In genomic region chr12:109544955-109545531, GRCh38 we compare ENCODE assay signal across 9 cellular contexts. TPM values are rescaled to one million over a fixed set of nuclear protein-coding genes. Genes with fewer than 3 reads are reported as not detected.
A peak's percentile ranks its signal among the peaks of the same experiment; 100 is the strongest.
DNase-seq lines count a peak whose midpoint lies in the region; ATAC-seq, FAIRE-seq and TF ChIP-seq lines count a peak whose summit lies in the region.
"Had no signal": no experiment of that assay in that cellular context is flagged by ENCODE, and none has a peak within 500 bp of the region (broad histone marks: within the 10 kb centered on the region; RNA-seq: fewer than 3 reads in every experiment).

No MANE protein-coding gene starts in this region.

- H3K27ac ChIP-seq in CD4-positive, CD25-positive, alpha-beta regulatory T cell (ENCODE audit: insufficient read depth, low read length, poor library complexity, severe bottlenecking): no peak overlapping the region
- no peak overlapping the region for H3K27ac ChIP-seq in suprapubic skin

- H3K9me3 Mint-ChIP-seq in CD4-positive, CD25-positive, alpha-beta regulatory T cell: no peaks in the 10 kb centered on the region
- H3K9me3 Mint-ChIP-seq in activated T-helper 17 cell treated with anti-CD3 and anti-CD28 coated beads, Interleukin-2, amount 50 U/mL, for 72 hours: no peaks in the 10 kb centered on the region
- H3K9me3 Mint-ChIP-seq: nephron had no signal

- no peak overlapping the region for H3K4me3 Mint-ChIP-seq in CD4-positive, CD25-positive, alpha-beta regulatory T cell
- no peak overlapping the region for H3K4me3 Mint-ChIP-seq in activated T-helper 17 cell treated with anti-CD3 and anti-CD28 coated beads, Interleukin-2, amount 50 U/mL, for 72 hours
- H3K4me3 Mint-ChIP-seq: nephron had no signal

- TF ChIP-seq CTCF in kidney epithelial cell (IDR thresholded peaks at IDR 0.05; ENCODE audit: insufficient read depth, low read length, poor library complexity, severe bottlenecking) (no peak), GM13976 (IDR thresholded peaks at IDR 0.05; ENCODE audit: borderline replicate concordance, control extremely low read depth, extremely low read depth, insufficient read depth, missing control alignments) (no peak), suprapubic skin (IDR thresholded peaks at IDR 0.05) (no peak)

- H3K9me3 ChIP-seq in CD4-positive, CD25-positive, alpha-beta regulatory T cell (ENCODE audit: control insufficient read depth in 2 of 2, low read length in 2 of 2): no peaks in the 10 kb centered on the region
- no peaks in the 10 kb centered on the region for H3K9me3 ChIP-seq in suprapubic skin

- peaks cover 9% of the 10 kb centered on the region for H3K4me1 ChIP-seq in CD4-positive, CD25-positive, alpha-beta regulatory T cell (ENCODE audit: control insufficient read depth, insufficient read depth, low read length, poor library complexity, severe bottlenecking)
- peaks cover 11% of the 10 kb centered on the region for H3K4me1 ChIP-seq in suprapubic skin

- H3K4me3 ChIP-seq in CD4-positive, CD25-positive, alpha-beta regulatory T cell (ENCODE audit: low read depth, low read length): no peak overlapping the region
- no peak overlapping the region for H3K4me3 ChIP-seq in kidney epithelial cell (ENCODE audit: low read depth, low read length)
- no peak overlapping the region for H3K4me3 ChIP-seq in suprapubic skin

- no peaks in the 10 kb centered on the region for H3K36me3 Mint-ChIP-seq in CD4-positive, CD25-positive, alpha-beta regulatory T cell
- no peaks in the 10 kb centered on the region for H3K36me3 Mint-ChIP-seq in activated T-helper 17 cell treated with anti-CD3 and anti-CD28 coated beads, Interleukin-2, amount 50 U/mL, for 72 hours (ENCODE audit: low read depth)

- FAIRE-seq in HTR-8/SVneo (lab: Jason Lieb, UNC): no peak

- no peak for TF ChIP-seq EP300 in suprapubic skin (IDR thresholded peaks at IDR 0.05)

- H3K4me1 Mint-ChIP-seq in CD4-positive, CD25-positive, alpha-beta regulatory T cell: peaks cover 0 to 18% (median 8%) of the 10 kb centered on the region in 4 donors
- peaks cover 5% of the 10 kb centered on the region for H3K4me1 Mint-ChIP-seq in activated T-helper 17 cell treated with anti-CD3 and anti-CD28 coated beads, Interleukin-2, amount 50 U/mL, for 72 hours

- WGBS in suprapubic skin: 10% methylated on average over 2 of the region's 7 CpGs

- H3K27me3 Mint-ChIP-seq in CD4-positive, CD25-positive, alpha-beta regulatory T cell: peaks cover 15% of the 10 kb centered on the region
- peaks cover 17% of the 10 kb centered on the region for H3K27me3 Mint-ChIP-seq in activated T-helper 17 cell treated with anti-CD3 and anti-CD28 coated beads, Interleukin-2, amount 50 U/mL, for 72 hours

- H3K27me3 ChIP-seq in CD4-positive, CD25-positive, alpha-beta regulatory T cell (ENCODE audit: control insufficient read depth, insufficient read depth, low read length): no peaks in the 10 kb centered on the region
- H3K27me3 ChIP-seq in kidney epithelial cell (ENCODE audit: control insufficient read depth, insufficient read depth, low read length) (peaks cover 15% of the 10 kb centered on the region), suprapubic skin (peaks cover 15% of the 10 kb centered on the region)

- peak; percentile 53 to 75 for ATAC-seq in CD4-positive, CD25-positive, alpha-beta regulatory T cell (ENCODE audit: low read depth in 2 of 2)
- ATAC-seq in activated T-helper 17 cell treated with anti-CD3 and anti-CD28 coated beads, Interleukin-2, amount 50 U/mL, for 72 hours (replicated peaks): no peak

- peak in 2 of 3 donors; percentile 18 to 79 for DNase-seq in CD4-positive, CD25-positive, alpha-beta regulatory T cell
- DNase-seq in HTR-8/SVneo (ENCODE audit: insufficient read length, low spot score) (peak; percentile 29), kidney epithelial cell (ENCODE audit: low read depth) (peak; percentile 32), GM13976 (ENCODE audit: low spot score) (no peak), NCI-H345 treated with DMSO at 0.1 percent for 48 hours (lab: John Stamatoyannopoulos, UW; ENCODE audit: unreplicated experiment) (no peak), GM19240 (ENCODE audit: insufficient read length, low spot score) (no peak), suprapubic skin (ENCODE audit: low spot score in 2 of 2) (no peak)

- no peaks in the 10 kb centered on the region for H3K36me3 ChIP-seq in CD4-positive, CD25-positive, alpha-beta regulatory T cell (ENCODE audit: control insufficient read depth, insufficient read depth, low read length)
- no peaks in the 10 kb centered on the region for H3K36me3 ChIP-seq in kidney epithelial cell (ENCODE audit: control insufficient read depth, insufficient read depth, low read length)
- H3K36me3 ChIP-seq in suprapubic skin: no peaks in the 10 kb centered on the region

- in situ Hi-C loops in GM13976 (cut with MboI; ENCODE audit: low sequenced_read_pairs, unreplicated experiment): no loop called here

- no peak for TF ChIP-seq POLR2A in suprapubic skin (IDR thresholded peaks at IDR 0.05)

- H3K27ac Mint-ChIP-seq in CD4-positive, CD25-positive, alpha-beta regulatory T cell: peak overlapping the region; percentile 17 to 71 (median 67)
- peak overlapping the region; percentile 20 for H3K27ac Mint-ChIP-seq in activated T-helper 17 cell treated with anti-CD3 and anti-CD28 coated beads, Interleukin-2, amount 50 U/mL, for 72 hours
- H3K27ac Mint-ChIP-seq: nephron had no signal

RNA-seq across cellular contexts. Expression of gene MMAB, which starts 28.3 kb away (rescaled TPM):
- total RNA-seq in CD4-positive, CD25-positive, alpha-beta regulatory T cell: 6.8 TPM
- 10 to 100 TPM; 14.4 to 22.4 (median 22.1) TPM for polyA plus RNA-seq in CD4-positive, CD25-positive, alpha-beta regulatory T cell
- 10 to 100 TPM; 17.8 to 22.2 TPM for total RNA-seq in activated T-helper 17 cell treated with anti-CD3 and anti-CD28 coated beads, Interleukin-2, amount 50 U/mL, for 72 hours
- total RNA-seq in kidney epithelial cell (39.8 and 48.1 TPM in 2 replicates), suprapubic skin (10 to 100 TPM; 17.1 to 37.2 (median 24.5) TPM)

RNA-seq across cellular contexts. Expression of gene MVK, which starts 28.6 kb away (rescaled TPM):
- 16.2 TPM for total RNA-seq in CD4-positive, CD25-positive, alpha-beta regulatory T cell
- polyA plus RNA-seq in CD4-positive, CD25-positive, alpha-beta regulatory T cell: 1 to 10 TPM; 2.2 to 4.3 (median 3.6) TPM
- total RNA-seq in activated T-helper 17 cell treated with anti-CD3 and anti-CD28 coated beads, Interleukin-2, amount 50 U/mL, for 72 hours: 10 to 100 TPM; 10.7 to 15.6 TPM
- total RNA-seq in kidney epithelial cell (25.4 and 30.8 TPM in 2 replicates), suprapubic skin (10 to 100 TPM; 30.1 to 62.1 (median 37.2) TPM)

Comparison
In these comparisons a context has a peak if more than half of its experiments do, and no peak if none do; other contexts are left out.
1. DNase-seq: peak in CD4-positive, CD25-positive, alpha-beta regulatory T cell (2 of 3), HTR-8/SVneo (single experiment) and kidney epithelial cell (single experiment); none in GM13976 (single experiment), NCI-H345 treated with DMSO at 0.1 percent for 48 hours (single experiment), GM19240 (single experiment) and suprapubic skin (0 of 2).